Comparison of ENCODE assay signal across 8 cellular contexts in the genomic region with DNA sequence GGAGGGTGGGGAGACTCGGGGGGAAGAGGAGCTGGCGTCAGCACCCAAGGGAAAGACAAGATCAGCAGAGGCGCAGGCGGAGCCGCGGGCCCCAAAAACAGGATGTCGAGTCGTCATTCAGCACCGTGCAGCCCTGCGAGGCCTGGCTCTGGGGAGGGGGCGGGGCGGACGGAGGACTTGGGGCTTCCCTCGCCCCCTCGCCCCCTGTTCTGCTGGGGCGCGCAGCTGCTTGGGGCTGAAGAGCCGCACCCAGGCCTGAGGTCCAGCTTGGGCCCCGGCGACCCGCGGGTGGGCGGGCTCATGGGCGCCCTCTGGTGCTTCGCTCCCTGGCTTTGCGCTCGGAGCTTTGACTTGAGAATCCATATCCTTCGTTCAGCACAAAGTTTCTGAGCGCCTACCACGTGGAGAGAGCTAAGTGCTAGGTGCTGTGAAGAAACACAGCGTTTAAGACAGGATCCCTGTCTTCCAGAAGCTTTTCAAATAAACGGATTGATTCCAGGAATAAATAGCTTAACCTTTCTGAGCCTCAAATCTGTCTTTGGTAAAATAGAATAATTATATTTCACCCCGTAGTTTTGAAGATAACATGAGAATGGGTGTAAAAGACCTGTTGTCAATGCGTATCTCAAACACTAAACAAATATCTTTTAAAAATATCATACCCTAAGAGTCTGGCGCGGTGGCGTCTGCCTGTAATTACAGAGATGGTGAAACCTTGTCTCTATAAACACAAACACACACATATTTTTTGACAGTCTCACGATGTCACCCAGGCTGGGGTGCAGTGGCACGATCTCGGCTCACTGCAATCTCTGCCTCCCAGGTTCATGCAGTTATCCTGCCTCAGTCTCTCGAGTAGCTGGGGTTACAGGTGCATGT. TPM values are rescaled to one million over a fixed set of nuclear protein-coding genes. Genes with fewer than 3 reads are reported as not detected.
DNase-seq lines count a peak whose midpoint lies in the region; ATAC-seq, FAIRE-seq and TF ChIP-seq lines count a peak whose summit lies in the region.

No MANE protein-coding gene starts in this region.

- WGBS in GM12878 (ENCODE audit: insufficient coverage, insufficient replicate concordance, low lambda C conversion rate, missing lambda C conversion rate): 1% methylated on average over 22 of the region's 41 CpGs
- no CpG with 5 or more reads among the region's 41 CpGs for WGBS in iPS DF 6.9 (ENCODE audit: insufficient coverage, insufficient read length)

- peaks cover 41% of the 10 kb centered on the region for H3K79me2 ChIP-seq in GM12878 (ENCODE audit: control insufficient read depth, insufficient read depth, low read length)

- H3K4me3 ChIP-seq in GM12878: peak overlapping the region; percentile 98
- peak overlapping the region; percentile 69; the same call in 1 of the 2 replicates for H3K4me3 ChIP-seq in iPS DF 6.9 (ENCODE audit: low read length)

- H3K27ac ChIP-seq in GM12878 (ENCODE audit: control insufficient read depth, insufficient read depth) (peak overlapping the region; percentile 82), iPS DF 6.9 (ENCODE audit: low read length) (no peak overlapping the region)

- no peak for TF ChIP-seq EP300 in GM12878 (IDR thresholded peaks at IDR 0.05; ENCODE audit: borderline replicate concordance in 1 of 2, control insufficient read depth in 1 of 2, low read depth in 2 of 2, low read length in 2 of 2)

- peak overlapping the region; percentile 65 for H3K9ac ChIP-seq in GM12878 (ENCODE audit: control insufficient read depth, insufficient read depth, low read length)

- H3K4me1 ChIP-seq in GM12878 (ENCODE audit: control insufficient read depth, insufficient read depth, low read length) (peaks cover 15% of the 10 kb centered on the region), iPS DF 6.9 (ENCODE audit: control insufficient read depth, insufficient read depth, low read length) (peaks cover 4% of the 10 kb centered on the region)

- peak; percentile 54 for TF ChIP-seq RAD21 in GM12878 (IDR thresholded peaks at IDR 0.05; ENCODE audit: insufficient read depth, low read depth, low read length)

- H2AFZ ChIP-seq in GM12878 (ENCODE audit: control insufficient read depth, low read depth, low read length): peak overlapping the region; percentile 76

- H3K27me3 ChIP-seq in GM12878 (replicated peaks in 1 of 2; ENCODE audit: control insufficient read depth in 2 of 2, insufficient read depth in 2 of 2, low read length in 1 of 2) (no peaks in the 10 kb centered on the region), iPS DF 6.9 (ENCODE audit: control insufficient read depth, insufficient read depth, low read length) (no peaks in the 10 kb centered on the region)

- CTCF ChIA-PET in GM12878 (lab: Yijun Ruan, JAX): interaction anchor here (0.6 to 39.6 kb wide), 21 partner anchors 9 to 240 kb away, joined by 3 to 1047 read pairs (median 4); partner anchors contain the start of genes NUP98, PGAP2 and STIM1

- no peak for FAIRE-seq in GM12878 (lab: Jason Lieb, UNC)

- SMC1A ChIA-PET in GM12878 (lab: Charles Lee; ENCODE audit: uncharacterized antibody, unreplicated experiment): interaction anchor here (0.6 to 21.1 kb wide), 22 partner anchors 10 to 231 kb away, joined by 3 to 805 read pairs (median 4); partner anchors contain the start of genes PGAP2 and STIM1

- POLR2A ChIA-PET in GM12878 (lab: Charles Lee): interaction anchor here (0.7 to 12.0 kb wide), 16 partner anchors 10 to 256 kb away, joined by 3 to 242 read pairs (median 6); partner anchors contain the start of genes NUP98 and STIM1

- H3K4me2 ChIP-seq in GM12878 (ENCODE audit: control insufficient read depth, insufficient read depth): peak overlapping the region; percentile 19

- in situ Hi-C loops in GM13977 (cut with MboI; ENCODE audit: low pct_unique_long_range_greater_than_20kb, low sequenced_read_pairs, unreplicated experiment) (no loop called here), GM12878 (cut with MboI) (loop anchor here (25.0 kb wide), 1 partner anchor 546 kb away; the partner anchor contains the start of gene TRIM21)

- H3K36me3 ChIP-seq in GM12878 (ENCODE audit: control insufficient read depth in 2 of 2, insufficient read depth in 2 of 2, low read length in 1 of 2) (no peaks in the 10 kb centered on the region), iPS DF 6.9 (ENCODE audit: control insufficient read depth, insufficient read depth, low read length) (no peaks in the 10 kb centered on the region)

- ATAC-seq in HG02852 (IDR thresholded peaks at IDR 0.05; ENCODE audit: unreplicated experiment) (peak; percentile 46), GM12878 (peak; percentile 71), sciatic nerve (peak; percentile 86)

- H3K9me3 ChIP-seq in GM12878 (replicated peaks; ENCODE audit: control insufficient read depth, insufficient read depth, low read length): no peaks in the 10 kb centered on the region
- H3K9me3 ChIP-seq in iPS DF 6.9 (ENCODE audit: control insufficient read depth, insufficient read depth, low read length): no peaks in the 10 kb centered on the region

- RAD21 ChIA-PET in GM12878 (lab: Charles Lee; ENCODE audit: unreplicated experiment): interaction anchor here (0.8 to 12.7 kb wide), 30 partner anchors 10 to 259 kb away, joined by 3 to 304 read pairs (median 6); partner anchors contain the start of genes NUP98, PGAP2 and STIM1

- BruUV-seq in GM12878 (replicated peaks; lab: Mats Ljungman, UMichigan): no TSS peak

- TF ChIP-seq POLR2A in GM12878 (IDR thresholded peaks at IDR 0.05; ENCODE audit: low read depth, low read length): peak; percentile 71

- intact Hi-C loops in GM12878 (cut with micrococcal nuclease; ENCODE audit: unreplicated experiment): loop anchor here (1.0 to 2.0 kb wide), 3 partner anchors 17 to 45 kb away; partner anchors contain the start of gene NUP98
- intact Hi-C loops in sciatic nerve (cut with DNase I): no loop called here

- DNase-seq in A172 (ENCODE audit: low spot score): peak; percentile 80
- peak; percentile 91 for DNase-seq in GM13977 (ENCODE audit: low spot score)
- peak; percentile 40 for DNase-seq in NCI-H1417 treated with DMSO at 0.1 percent for 48 hours (lab: John Stamatoyannopoulos, UW)
- DNase-seq in T follicular helper cell (ENCODE audit: low read depth): peak; percentile 91
- peak; percentile 79 for DNase-seq in GM12878 (ENCODE audit: low read depth, low spot score)
- DNase-seq in iPS DF 6.9 (ENCODE audit: low read depth, low spot score): no peak
- peak; percentile 92 for DNase-seq in sciatic nerve (ENCODE audit: low spot score)

- peak; percentile 86 for TF ChIP-seq CTCF in GM13977 (IDR thresholded peaks at IDR 0.05; ENCODE audit: extremely low read depth, insufficient read depth, missing control alignments)
- TF ChIP-seq CTCF in GM12878 (IDR thresholded peaks at IDR 0.05 in 2 of 3, conservative IDR thresholded peaks at IDR 0.05 in 1 of 3; ENCODE audit: control insufficient read depth in 2 of 3, extremely low read depth in 1 of 3, insufficient read depth in 1 of 3, low read depth in 3 of 3, low read length in 3 of 3): peak; percentile 78 to 88 (median 85)

- H4K20me1 ChIP-seq in GM12878 (ENCODE audit: control insufficient read depth, insufficient read depth): no peaks in the 10 kb centered on the region

RNA-seq across cellular contexts. Expression of gene RHOG, which starts 0.9 kb away (rescaled TPM):
- 40.6 and 50.9 TPM in 2 replicates for total RNA-seq in A172 (2014; rRNA removed; shearing (Covaris generic))
- total RNA-seq in GM12878 (2013; cell fraction: nucleolus; rRNA removed): 35.7 and 37.8 TPM in 2 replicates
- total RNA-seq in GM12878 (2014; rRNA removed) (56.2 and 64.7 TPM in 2 replicates), GM12878 (2014; rRNA removed; fragmentation: Illumina TruSeq; extraction: Trizol) (47.7 and 48.8 TPM in 2 replicates), GM12878 (2021) (128 and 137 TPM in 2 replicates), sciatic nerve (50.6 TPM)
- polyA plus RNA-seq in GM12878 (2011; ENCODE audit: low read depth): 51.6 TPM
- polyA plus RNA-seq in GM12878 (2011; rRNA removed) (45.0 and 121 TPM in 2 replicates), GM12878 (2014; fragmentation: Illumina TruSeq; extraction: Trizol) (51.4 and 98.2 TPM in 2 replicates), GM12878 (2014; fragmentation: Nextera tagmentation; extraction: Ambion mirVana) (10 to 100 TPM; 16.0 to 42.0 TPM), GM12878 (2014; rRNA removed) (172 and 192 TPM in 2 replicates), GM12878 (2016; fragmentation: Nextera tagmentation; extraction: Ambion mirVana) (100 to 1,000 TPM in 1 of 2 experiments, 10 to 100 TPM in 1; 91.4 to 109 TPM)
- polyA plus RNA-seq in GM12878 (2011; cell fraction: cytosol; rRNA removed): 237 and 296 TPM in 2 replicates
- 108 and 111 TPM in 2 replicates for polyA plus RNA-seq in GM12878 (2011; cell fraction: nucleus; rRNA removed)
- 103 and 132 TPM in 2 replicates for polyA plus RNA-seq in GM12878 (2012)
- 171 and 213 TPM in 2 replicates for polyA minus RNA-seq in GM12878 (2011; rRNA and poly(A)+ RNA removed)
- polyA minus RNA-seq in GM12878 (2011; cell fraction: cytosol; rRNA and poly(A)+ RNA removed): 95.8 and 106 TPM in 2 replicates
- polyA minus RNA-seq in GM12878 (2011; cell fraction: nucleus; rRNA and poly(A)+ RNA removed): 45.0 and 71.6 TPM in 2 replicates

RNA-seq across cellular contexts. Expression of gene STIM1, which starts 13.8 kb away (rescaled TPM):
- total RNA-seq in A172 (2014; rRNA removed; shearing (Covaris generic)): 23.6 and 27.1 TPM in 2 replicates
- 113 and 116 TPM in 2 replicates for total RNA-seq in GM12878 (2013; cell fraction: nucleolus; rRNA removed)
- 21.6 and 24.0 TPM in 2 replicates for total RNA-seq in GM12878 (2014; rRNA removed)
- 24.9 and 26.0 TPM in 2 replicates for total RNA-seq in GM12878 (2014; rRNA removed; fragmentation: Illumina TruSeq; extraction: Trizol)
- 55.9 and 57.7 TPM in 2 replicates for total RNA-seq in GM12878 (2021)
- 36.6 TPM for polyA plus RNA-seq in GM12878 (2011; ENCODE audit: low read depth)
- polyA plus RNA-seq in GM12878 (2011; rRNA removed): 36.3 and 39.3 TPM in 2 replicates
- polyA plus RNA-seq in GM12878 (2011; cell fraction: cytosol; rRNA removed): 40.8 and 42.5 TPM in 2 replicates
- 68.6 and 72.6 TPM in 2 replicates for polyA plus RNA-seq in GM12878 (2011; cell fraction: nucleus; rRNA removed)
- 45.2 and 48.9 TPM in 2 replicates for polyA plus RNA-seq in GM12878 (2012)
- polyA plus RNA-seq in GM12878 (2014; fragmentation: Illumina TruSeq; extraction: Trizol): 29.1 and 37.0 TPM in 2 replicates
- 1 to 10 TPM; 8.6 to 9.9 TPM for polyA plus RNA-seq in GM12878 (2014; fragmentation: Nextera tagmentation; extraction: Ambion mirVana)
- polyA plus RNA-seq in GM12878 (2014; rRNA removed): 26.7 and 31.0 TPM in 2 replicates
- polyA plus RNA-seq in GM12878 (2016; fragmentation: Nextera tagmentation; extraction: Ambion mirVana): 10 to 100 TPM; 31.8 to 36.8 TPM
- 143 and 245 TPM in 2 replicates for polyA minus RNA-seq in GM12878 (2011; rRNA and poly(A)+ RNA removed)
- polyA minus RNA-seq in GM12878 (2011; cell fraction: cytosol; rRNA and poly(A)+ RNA removed): 25.1 and 38.3 TPM in 2 replicates
- 42.4 and 62.3 TPM in 2 replicates for polyA minus RNA-seq in GM12878 (2011; cell fraction: nucleus; rRNA and poly(A)+ RNA removed)
- total RNA-seq in sciatic nerve: 49.6 TPM

RNA-seq across cellular contexts. Expression of gene PGAP2, which starts 33.3 kb away (rescaled TPM):
- total RNA-seq in A172 (2014; rRNA removed; shearing (Covaris generic)): 15.4 and 16.6 TPM in 2 replicates
- total RNA-seq in GM12878 (2013; cell fraction: nucleolus; rRNA removed): 33.0 and 36.2 TPM in 2 replicates
- total RNA-seq in GM12878 (2014; rRNA removed): 23.3 and 24.9 TPM in 2 replicates
- 12.3 and 13.1 TPM in 2 replicates for total RNA-seq in GM12878 (2014; rRNA removed; fragmentation: Illumina TruSeq; extraction: Trizol)
- 26.4 and 27.7 TPM in 2 replicates for total RNA-seq in GM12878 (2021)
- polyA plus RNA-seq in GM12878 (2011; ENCODE audit: low read depth): 21.2 TPM
- polyA plus RNA-seq in GM12878 (2011; rRNA removed): 16.6 and 34.5 TPM in 2 replicates
- 39.5 and 49.8 TPM in 2 replicates for polyA plus RNA-seq in GM12878 (2011; cell fraction: cytosol; rRNA removed)
- 66.3 and 87.2 TPM in 2 replicates for polyA plus RNA-seq in GM12878 (2011; cell fraction: nucleus; rRNA removed)
- polyA plus RNA-seq in GM12878 (2012): 32.0 and 34.8 TPM in 2 replicates
- polyA plus RNA-seq in GM12878 (2014; fragmentation: Illumina TruSeq; extraction: Trizol): 25.0 and 30.5 TPM in 2 replicates
- polyA plus RNA-seq in GM12878 (2014; fragmentation: Nextera tagmentation; extraction: Ambion mirVana): 10 to 100 TPM; 25.4 to 37.4 TPM
- 35.6 and 36.2 TPM in 2 replicates for polyA plus RNA-seq in GM12878 (2014; rRNA removed)
- polyA plus RNA-seq in GM12878 (2016; fragmentation: Nextera tagmentation; extraction: Ambion mirVana): 10 to 100 TPM; 33.4 to 37.2 TPM
- 43.8 and 54.2 TPM in 2 replicates for polyA minus RNA-seq in GM12878 (2011; rRNA and poly(A)+ RNA removed)
- 13.0 and 13.3 TPM in 2 replicates for polyA minus RNA-seq in GM12878 (2011; cell fraction: cytosol; rRNA and poly(A)+ RNA removed)
- polyA minus RNA-seq in GM12878 (2011; cell fraction: nucleus; rRNA and poly(A)+ RNA removed): 11.4 and 12.9 TPM in 2 replicates
- 15.8 TPM for total RNA-seq in sciatic nerve

RNA-seq across cellular contexts. Expression of gene NUP98, which starts 44.3 kb away (rescaled TPM):
- 96.6 and 104 TPM in 2 replicates for total RNA-seq in A172 (2014; rRNA removed; shearing (Covaris generic))
- total RNA-seq in GM12878 (2013; cell fraction: nucleolus; rRNA removed): 266 and 283 TPM in 2 replicates
- total RNA-seq in GM12878 (2014; rRNA removed): 108 and 115 TPM in 2 replicates
- 87.2 and 87.4 TPM in 2 replicates for total RNA-seq in GM12878 (2014; rRNA removed; fragmentation: Illumina TruSeq; extraction: Trizol)
- total RNA-seq in GM12878 (2021): 69.1 and 74.8 TPM in 2 replicates
- polyA plus RNA-seq in GM12878 (2011; ENCODE audit: low read depth): 31.5 TPM
- polyA plus RNA-seq in GM12878 (2011; rRNA removed): 60.6 and 88.1 TPM in 2 replicates
- 134 and 136 TPM in 2 replicates for polyA plus RNA-seq in GM12878 (2011; cell fraction: cytosol; rRNA removed)
- 134 and 159 TPM in 2 replicates for polyA plus RNA-seq in GM12878 (2011; cell fraction: nucleus; rRNA removed)
- 34.0 and 39.3 TPM in 2 replicates for polyA plus RNA-seq in GM12878 (2012)
- 72.0 and 96.6 TPM in 2 replicates for polyA plus RNA-seq in GM12878 (2014; fragmentation: Illumina TruSeq; extraction: Trizol)
- 10 to 100 TPM; 21.7 to 23.7 TPM for polyA plus RNA-seq in GM12878 (2014; fragmentation: Nextera tagmentation; extraction: Ambion mirVana)
- 75.7 and 82.9 TPM in 2 replicates for polyA plus RNA-seq in GM12878 (2014; rRNA removed)
- polyA plus RNA-seq in GM12878 (2016; fragmentation: Nextera tagmentation; extraction: Ambion mirVana): 10 to 100 TPM; 47.8 to 56.0 TPM
- 237 and 286 TPM in 2 replicates for polyA minus RNA-seq in GM12878 (2011; rRNA and poly(A)+ RNA removed)
- 82.7 and 83.8 TPM in 2 replicates for polyA minus RNA-seq in GM12878 (2011; cell fraction: cytosol; rRNA and poly(A)+ RNA removed)
- 64.2 and 108 TPM in 2 replicates for polyA minus RNA-seq in GM12878 (2011; cell fraction: nucleus; rRNA and poly(A)+ RNA removed)
- total RNA-seq in sciatic nerve: 93.1 TPM
